In the genomic region with DNA sequence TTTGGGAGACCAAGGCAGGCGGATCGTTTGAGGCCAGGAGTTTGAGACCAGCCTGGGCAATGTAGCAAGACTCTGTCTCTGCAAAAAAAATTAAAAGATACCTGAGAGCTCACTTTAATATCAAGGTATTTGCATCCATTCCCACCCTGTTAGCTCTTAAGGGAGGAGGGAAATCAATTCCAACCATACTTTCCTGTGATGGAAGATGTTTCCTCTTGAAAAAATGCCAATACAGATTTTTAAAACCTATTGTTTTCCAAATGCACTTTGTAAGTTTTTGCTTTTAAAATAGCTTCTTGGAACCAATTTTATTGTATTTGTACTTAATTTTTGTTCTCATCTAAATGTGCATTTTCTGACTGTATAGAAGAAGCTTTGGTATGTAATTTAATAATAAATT, we compare ENCODE assay signal across 4 cellular contexts.
"Had no signal": no experiment of that assay in that cellular context is flagged by ENCODE, and none has a peak within 500 bp of the region (broad histone marks: within the 10 kb centered on the region; RNA-seq: fewer than 3 reads in every experiment).

No MANE protein-coding gene starts in this region.

- DNase-seq: H9, HCEC 1CT, IMR-90 had no signal

- H3K4me3 ChIP-seq: GM23338 had no signal
